In genomic region chr6:13917141-13917540, GRCh38 we compare ENCODE assay signal across 19 cellular contexts. TPM values are rescaled to one million over a fixed set of nuclear protein-coding genes. Genes with fewer than 3 reads are reported as not detected.
"Had no signal": no experiment of that assay in that cellular context is flagged by ENCODE, and none has a peak within 500 bp of the region (broad histone marks: within the 10 kb centered on the region; RNA-seq: fewer than 3 reads in every experiment).

No MANE protein-coding gene starts in this region.

- ATAC-seq: gastrocnemius medialis; heart left ventricle; right cardiac atrium; stimulated activated memory B cell treated with anti-CD40 and anti-IgM and Interleukin-4, amounts not matched to agents 10 μg/mL and 1 μg/mL and 100 μg/mL, for 72 hours had no signal

- H3K4me1 ChIP-seq: left lung, testis had no signal

- H3K9me3 ChIP-seq: gastrocnemius medialis, heart left ventricle, left lung, psoas muscle, testis had no signal

- H3K4me3 ChIP-seq: cardiac muscle cell, gastrocnemius medialis, heart left ventricle, left lung, psoas muscle, skin epidermis, testis had no signal

- H3K27ac ChIP-seq: cardiac muscle cell, gastrocnemius medialis, heart left ventricle, left lung, psoas muscle, skin epidermis, testis, VCaP had no signal

- H3K36me3 ChIP-seq: cardiac muscle cell, gastrocnemius medialis, heart left ventricle, left lung had no signal

- H3K27me3 ChIP-seq: cardiac muscle cell, testis had no signal

- DNase-seq: activated CD4-positive, CD25-positive, alpha-beta regulatory T cell treated with anti-CD3 and anti-CD28 coated beads, Interleukin-2, amount 50 U/mL, for 72 hours; activated CD8-positive, alpha-beta memory T cell treated with anti-CD3 and anti-CD28 coated beads for 24 hours; activated CD8-positive, alpha-beta memory T cell treated with anti-CD3 and anti-CD28 coated beads, Interleukin-2, amount 50 U/mL, for 48 hours; activated effector memory CD4-positive, alpha-beta T cell treated with Interleukin-2 at 50 U/mL for 16 hours; activated T-cell treated with anti-CD3 and anti-CD28 coated beads, Interleukin-2, amount 50 U/mL, for 48 hours; gastrocnemius medialis; heart left ventricle; left lung; psoas muscle; right cardiac atrium; stimulated activated CD4-positive, alpha-beta T cell treated with anti-CD3 and anti-CD28 coated beads, Interleukin-4, amount 100 ng/mL, for 24 hours; SW 1271; T-helper 2 cell; testis had no signal

RNA-seq across cellular contexts. Expression of gene RNF182, which starts 7.6 kb away (rescaled TPM):
- total RNA-seq: mononuclear cell had no signal
